Comparison of ENCODE assay signal across 28 cellular contexts in the genomic region with DNA sequence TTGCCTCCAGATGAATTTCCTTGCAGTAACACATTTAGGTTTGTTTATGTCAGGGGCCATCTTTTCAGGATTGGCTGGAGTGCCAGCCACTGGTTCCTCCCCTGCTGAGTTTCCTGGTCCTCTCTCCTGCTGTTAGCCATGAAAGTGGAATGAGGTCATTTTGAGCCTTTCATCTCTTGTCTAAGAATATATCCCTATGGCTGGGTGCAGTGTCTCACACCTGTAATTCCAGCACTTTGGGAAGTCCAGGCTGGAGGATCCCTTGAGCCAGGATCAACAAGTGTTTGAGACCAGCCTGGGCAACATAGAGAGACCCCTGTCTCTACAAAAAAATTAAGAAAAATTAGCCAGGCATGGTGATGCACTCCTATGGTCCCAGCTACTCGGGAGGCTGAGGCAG. TPM values are rescaled to one million over a fixed set of nuclear protein-coding genes. Genes with fewer than 3 reads are reported as not detected.
A peak's percentile ranks its signal among the peaks of the same experiment; 100 is the strongest.
DNase-seq lines count a peak whose midpoint lies in the region; ATAC-seq and TF ChIP-seq lines count a peak whose summit lies in the region.
"Had no signal": no experiment of that assay in that cellular context is flagged by ENCODE, and none has a peak within 500 bp of the region (broad histone marks: within the 10 kb centered on the region; RNA-seq: fewer than 3 reads in every experiment).

No MANE protein-coding gene starts in this region.

- ATAC-seq in HG03469 (IDR thresholded peaks at IDR 0.05; ENCODE audit: unreplicated experiment), result no peak
- ATAC-seq: esophagus mucosa; GM23338; left lobe of liver; stimulated activated naive CD8-positive, alpha-beta T cell treated with anti-CD3 and anti-CD28 coated beads, Interleukin-15, Interleukin-2, amounts not matched to agents 100 U/mL and 50 U/mL, for 24 hours had no signal

- H4K20me1 ChIP-seq in BLaER1 treated with 17β-estradiol and CSF1 and Interleukin-3, amounts not matched to agents 10 nM and 100 nM, result peaks cover 74 to 100% (median 100%) of the 10 kb centered on the region in 11 experiments
- peaks cover 27% of the 10 kb centered on the region for H4K20me1 ChIP-seq in OCI-LY7 (ENCODE audit: insufficient read depth, low read length)

- intact Hi-C loops in OCI-LY7 (cut with micrococcal nuclease; ENCODE audit: unreplicated experiment), result no loop called here

- CTCF ChIA-PET in HEK293 (lab: Yijun Ruan, JAX) (interaction anchor here (0.6 to 2.5 kb wide), 3 partner anchors 13 to 39 kb away, joined by 3 to 10 read pairs (median 3); no protein-coding TSS in a partner anchor), OCI-LY7 (lab: Charles Lee; ENCODE audit: unreplicated experiment) (no interaction called here)

- TF ChIP-seq CTCF in HEK293 (tag by site-specific recombination; IDR thresholded peaks at IDR 0.05) (no peak), OCI-LY7 (conservative IDR thresholded peaks at IDR 0.05; ENCODE audit: low read length) (no peak), foreskin fibroblast (IDR thresholded peaks at IDR 0.05; ENCODE audit: low read depth, low read length) (no peak), endothelial cell (IDR thresholded peaks at IDR 0.05; ENCODE audit: unreplicated experiment) (no peak)

- DNase-seq in OCI-LY7 (ENCODE audit: low spot score), result no peak
- DNase-seq in foreskin fibroblast, result peak; percentile 33 to 57
- DNase-seq in endothelial cell (ENCODE audit: low spot score), result no peak
- no peak for DNase-seq in T-helper 2 cell
- DNase-seq in NAMALWA (ENCODE audit: low spot score), result no peak
- DNase-seq: activated CD4-positive, alpha-beta T cell treated with anti-CD3 and anti-CD28 coated beads, Interleukin-2, amount 50 U/mL, for 1 hour; activated CD8-positive, alpha-beta memory T cell treated with anti-CD3 and anti-CD28 coated beads, Interleukin-2, amount 50 U/mL, for 48 hours; activated effector memory CD4-positive, alpha-beta T cell treated with anti-CD3 and anti-CD28 coated beads, Interleukin-2, amount 50 U/mL, for 16 hours; adrenal gland; CD4-positive, alpha-beta T cell; central memory CD4-positive, alpha-beta T cell; DMS 273 treated with DMSO at 0.1 percent for 48 hours; glutamatergic neuron; KBM-7; midbrain; NCI-H748 treated with DMSO at 0.1 percent for 48 hours; Peyer's patch; stimulated activated naive CD8-positive, alpha-beta T cell treated with anti-CD3 and anti-CD28 coated beads, Interleukin-15, Interleukin-2, amounts not matched to agents 100 U/mL and 50 U/mL, for 24 hours; thyroid gland had no signal

- no TSS peak for BruUV-seq in OCI-LY7 (replicated peaks; lab: Mats Ljungman, UMichigan)

- peaks cover 97% of the 10 kb centered on the region for H3K79me2 ChIP-seq in OCI-LY7 (ENCODE audit: insufficient read depth, low read depth, low read length)

- peaks cover 35 to 78% (median 53%) of the 10 kb centered on the region in 11 experiments for H3K36me3 ChIP-seq in BLaER1 treated with 17β-estradiol and CSF1 and Interleukin-3, amounts not matched to agents 10 nM and 100 nM
- H3K36me3 ChIP-seq in HEK293 (ENCODE audit: control insufficient read depth in 2 of 2, insufficient read depth in 1 of 2, low read length in 2 of 2) (peaks cover 0 to 32% of the 10 kb centered on the region in 2 experiments; a peak in 1 of 3 replicates), OCI-LY7 (ENCODE audit: insufficient read depth, low read length) (peaks cover 73% of the 10 kb centered on the region)

- no peak overlapping the region for H3K27ac Mint-ChIP-seq in endothelial cell (ENCODE audit: unreplicated experiment)
- H3K27ac Mint-ChIP-seq: CD4-positive, alpha-beta T cell; GM23338 had no signal

- no peaks in the 10 kb centered on the region for H3K27me3 ChIP-seq in BLaER1 treated with 17β-estradiol and CSF1 and Interleukin-3, amounts not matched to agents 10 nM and 100 nM
- H3K27me3 ChIP-seq: adrenal gland, Peyer's patch, SJSA1, thyroid gland had no signal

- H3K27ac ChIP-seq in BLaER1 treated with 17β-estradiol and CSF1 and Interleukin-3, amounts not matched to agents 10 nM and 100 nM, result peak overlapping the region in 2 of 11 experiments; percentile 59 to 67; a peak in 1 of 22 replicates
- H3K27ac ChIP-seq in HEK293 (ENCODE audit: extremely low read depth, low read depth, low read length), result no peak overlapping the region
- peak overlapping the region; percentile 99 for H3K27ac ChIP-seq in OCI-LY7 (ENCODE audit: low read depth, low read length, poor library complexity, severe bottlenecking)
- H3K27ac ChIP-seq: adrenal gland, Peyer's patch, prostate gland, SJSA1 had no signal

- POLR2A ChIA-PET in HEK293 (lab: Yijun Ruan, JAX), result no interaction called here
- POLR2A ChIA-PET in OCI-LY7 (lab: Charles Lee), result interaction anchor here (1.5 to 4.5 kb wide), 3 partner anchors 11 to 18 kb away, joined by 5 to 43 read pairs (median 17); no protein-coding TSS in a partner anchor

- peaks cover 66 to 80% (median 77%) of the 10 kb centered on the region in 10 experiments for H3K4me1 ChIP-seq in BLaER1 treated with 17β-estradiol and CSF1 and Interleukin-3, amounts not matched to agents 10 nM and 100 nM
- H3K4me1 ChIP-seq in HEK293 (ENCODE audit: control insufficient read depth, insufficient read depth, low read length), result peaks cover 15% of the 10 kb centered on the region
- peaks cover 60% of the 10 kb centered on the region for H3K4me1 ChIP-seq in OCI-LY7 (ENCODE audit: insufficient read depth, low read length, poor library complexity, severe bottlenecking)
- H3K4me1 ChIP-seq: prostate gland, SJSA1 had no signal

- no peaks in the 10 kb centered on the region for H3K4me1 Mint-ChIP-seq in endothelial cell (ENCODE audit: unreplicated experiment)

- no peaks in the 10 kb centered on the region for H3K9me3 ChIP-seq in BLaER1 treated with 17β-estradiol and CSF1 and Interleukin-3, amounts not matched to agents 10 nM and 100 nM (replicated peaks in 1 of 11)
- no peaks in the 10 kb centered on the region for H3K9me3 ChIP-seq in HEK293 (ENCODE audit: control insufficient read depth, insufficient read depth, low read depth, low read length)
- no peaks in the 10 kb centered on the region for H3K9me3 ChIP-seq in OCI-LY7 (ENCODE audit: low read length)
- H3K9me3 ChIP-seq: adrenal gland, Peyer's patch, prostate gland, SJSA1, thyroid gland had no signal

- H3K36me3 Mint-ChIP-seq in endothelial cell (ENCODE audit: low read depth, unreplicated experiment), result peaks cover 7% of the 10 kb centered on the region

- peaks cover 5% of the 10 kb centered on the region for H3K27me3 Mint-ChIP-seq in endothelial cell (ENCODE audit: unreplicated experiment)
- H3K27me3 Mint-ChIP-seq: CD4-positive, alpha-beta T cell had no signal

- H3K9me3 Mint-ChIP-seq in endothelial cell (ENCODE audit: unreplicated experiment), result no peaks in the 10 kb centered on the region
- H3K9me3 Mint-ChIP-seq: CD4-positive, alpha-beta T cell; GM23338; neural crest cell had no signal

- peak overlapping the region in 10 of 11 experiments; percentile 72 to 92 (median 82); a peak in 20 of 22 replicates for H3K4me2 ChIP-seq in BLaER1 treated with 17β-estradiol and CSF1 and Interleukin-3, amounts not matched to agents 10 nM and 100 nM
- peak overlapping the region; percentile 92 for H3K4me2 ChIP-seq in OCI-LY7 (ENCODE audit: low read length)
- H3K4me2 ChIP-seq: GM23338 had no signal

- no peak overlapping the region for H2AFZ ChIP-seq in OCI-LY7 (ENCODE audit: low read length)
- H2AFZ ChIP-seq: GM23338 had no signal

- H3K9me2 ChIP-seq in OCI-LY7 (ENCODE audit: insufficient read depth, low read length), result no peaks in the 10 kb centered on the region

- peak overlapping the region in 3 of 11 experiments; percentile 58 to 75 (median 70); a peak in 2 of 22 replicates for H3K9ac ChIP-seq in BLaER1 treated with 17β-estradiol and CSF1 and Interleukin-3, amounts not matched to agents 10 nM and 100 nM

- no peak overlapping the region for H3K4me3 ChIP-seq in BLaER1 treated with 17β-estradiol and CSF1 and Interleukin-3, amounts not matched to agents 10 nM and 100 nM
- no peak overlapping the region for H3K4me3 ChIP-seq in HEK293 (ENCODE audit: low read depth, low read length)
- H3K4me3 ChIP-seq in OCI-LY7 (ENCODE audit: low read depth, low read length, poor library complexity, severe bottlenecking), result peak overlapping the region; percentile 62
- no peak overlapping the region for H3K4me3 ChIP-seq in foreskin fibroblast (ENCODE audit: low read depth in 1 of 2, low read length in 2 of 2)
- H3K4me3 ChIP-seq: adrenal gland, GM23338, Peyer's patch, prostate gland, SJSA1, thyroid gland had no signal

- H3K4me3 Mint-ChIP-seq in endothelial cell (ENCODE audit: unreplicated experiment), result no peak overlapping the region
- H3K4me3 Mint-ChIP-seq: CD4-positive, alpha-beta T cell; GM23338; neural crest cell had no signal

TF ChIP-seq in HEK293, 187 proteins besides CTCF, POLR2A, EP300 and RAD21 (continues in another document):
- TF ChIP-seq ZNF561 (tag by site-specific recombination; IDR thresholded peaks at IDR 0.05; ENCODE audit: borderline replicate concordance) (0 out of 2 replicates have a peak, but pooled peaks have one; percentile 30), KLF8 (tag by site-specific recombination; IDR thresholded peaks at IDR 0.05) (peak; percentile 29; the same call in 1 of the 2 replicates), ZIC2 (tag by site-specific recombination; IDR thresholded peaks at IDR 0.05) (peak; percentile 74), IKZF3 (tag by site-specific recombination; IDR thresholded peaks at IDR 0.05) (peak; percentile 62), MZF1 (tag by site-specific recombination; IDR thresholded peaks at IDR 0.05; ENCODE audit: borderline replicate concordance) (no peak), SP7 (tag by site-specific recombination; IDR thresholded peaks at IDR 0.05) (0 out of 2 replicates have a peak, but pooled peaks have one; percentile 16), TCF7L2 (IDR thresholded peaks at IDR 0.05; ENCODE audit: borderline replicate concordance, low read depth, low read length) (0 out of 2 replicates have a peak, but pooled peaks have one; percentile 52)

RNA-seq across cellular contexts. Expression of gene SMARCA4, which starts 20.7 kb away (rescaled TPM):
- 360 and 409 TPM in 2 replicates for total RNA-seq in OCI-LY7 (2014; rRNA removed; shearing (Covaris generic))
- total RNA-seq in OCI-LY7 (2022) (554 and 581 TPM in 2 replicates), endothelial cell (ENCODE audit: unreplicated experiment) (238 TPM)

RNA-seq across cellular contexts. Expression of gene TIMM29, which starts 52.9 kb away (rescaled TPM):
- total RNA-seq in OCI-LY7 (2014; rRNA removed; shearing (Covaris generic)), result 24.1 and 28.3 TPM in 2 replicates
- total RNA-seq in OCI-LY7 (2022) (26.2 and 27.3 TPM in 2 replicates), endothelial cell (ENCODE audit: unreplicated experiment) (18.3 TPM)

RNA-seq across cellular contexts. Expression of gene YIPF2, which starts 53.1 kb away (rescaled TPM):
- total RNA-seq in OCI-LY7 (2014; rRNA removed; shearing (Covaris generic)), result 26.7 and 31.8 TPM in 2 replicates
- total RNA-seq in OCI-LY7 (2022) (27.5 and 31.5 TPM in 2 replicates), endothelial cell (ENCODE audit: unreplicated experiment) (51.4 TPM)

Comparison
In these comparisons a context has a peak if more than half of its experiments do, and no peak if none do; other contexts are left out.
1. DNase-seq: peak in foreskin fibroblast (2 of 2); none in OCI-LY7 (single experiment), endothelial cell (single experiment), T-helper 2 cell (0 of 5) and NAMALWA (single experiment).